In genomic region chr5:151080620-151081425, GRCh38 we compare ENCODE assay signal across 8 cellular contexts. TPM values are rescaled to one million over a fixed set of nuclear protein-coding genes. Genes with fewer than 3 reads are reported as not detected.
DNase-seq lines count a peak whose midpoint lies in the region; ATAC-seq and TF ChIP-seq lines count a peak whose summit lies in the region.

Gene TNIP1, minus strand, starts transcription at chr5:151081034. Its CDS starts 15,939 bp downstream, at chr5:151065095.

- H3K27ac Mint-ChIP-seq in HFFc6 = peak within 1 kb of the TSS; percentile 81
- H3K27ac Mint-ChIP-seq in activated naive CD8-positive, alpha-beta T cell treated with anti-CD3 and anti-CD28 coated beads, Interleukin-2, amount 10 ng/mL, durations not matched to agents 7 days and 5 days = peak within 1 kb of the TSS; percentile 72

- peak within 1 kb of the TSS; percentile 79 for H3K9ac ChIP-seq in parathyroid adenoma

- H3K4me1 ChIP-seq in parathyroid adenoma = peaks cover 36% of the 10 kb centered on the region
- peaks cover 0 to 64% (median 48%) of the 10 kb centered on the region in 4 donors for H3K4me1 ChIP-seq in tibial artery

- intact Hi-C loops in Right ventricle myocardium inferior (cut with DNase I) (loop anchor here (2.0 kb wide), 2 partner anchors 18 to 34 kb away; no protein-coding TSS in a partner anchor), tibial artery (cut with DNase I; ENCODE audit: low total_unique reads) (no loop called here)

- no peaks in the 10 kb centered on the region for H3K9me3 ChIP-seq in parathyroid adenoma (ENCODE audit: control insufficient read depth, low read length)
- no peaks in the 10 kb centered on the region for H3K9me3 ChIP-seq in tibial artery

- peaks cover 51% of the 10 kb centered on the region for H3K79me2 ChIP-seq in parathyroid adenoma

- ATAC-seq in activated naive CD8-positive, alpha-beta T cell treated with anti-CD3 and anti-CD28 coated beads, Interleukin-2, amount 10 ng/mL, durations not matched to agents 7 days and 5 days (ENCODE audit: low read depth) = peak; percentile 89
- peak; percentile 96 for ATAC-seq in Right ventricle myocardium inferior

- peak within 1 kb of the TSS; percentile 80 for H2AFZ ChIP-seq in parathyroid adenoma

- peak within 1 kb of the TSS; percentile 89 for H3K4me3 ChIP-seq in GM12864 (ENCODE audit: low read depth, low read length)
- H3K4me3 ChIP-seq in parathyroid adenoma (ENCODE audit: low read depth, low read length) = peak within 1 kb of the TSS; percentile 84
- peak within 1 kb of the TSS; percentile 84 to 98 for H3K4me3 ChIP-seq in tibial artery

- no peak for TF ChIP-seq CTCF in GM12864 (IDR thresholded peaks at IDR 0.05; ENCODE audit: low read depth, low read length, missing control alignments)
- TF ChIP-seq CTCF in HFFc6 (IDR thresholded peaks at IDR 0.05) = peak; percentile 5; the same call in 1 of the 2 replicates
- no peak for TF ChIP-seq CTCF in parathyroid adenoma (IDR thresholded peaks at IDR 0.05)
- no peak for TF ChIP-seq CTCF in tibial artery (IDR thresholded peaks at IDR 0.05)

- H3K4me3 Mint-ChIP-seq in HFFc6 = peak within 1 kb of the TSS; percentile 89
- peak within 1 kb of the TSS; percentile 92 for H3K4me3 Mint-ChIP-seq in activated naive CD8-positive, alpha-beta T cell treated with anti-CD3 and anti-CD28 coated beads, Interleukin-2, amount 10 ng/mL, durations not matched to agents 7 days and 5 days

- DNase-seq in GM12864 (ENCODE audit: low read depth) = no peak
- peak; percentile 83 for DNase-seq in HFFc6
- peak; percentile 93 for DNase-seq in NAMALWA (ENCODE audit: low spot score)
- peak; percentile 76 to 89 for DNase-seq in SW 1271 (lab: John Stamatoyannopoulos, UW)
- DNase-seq in activated naive CD8-positive, alpha-beta T cell treated with anti-CD3 and anti-CD28 coated beads, Interleukin-2, amount 10 ng/mL, durations not matched to agents 7 days and 5 days = peak; percentile 98
- peak; percentile 95 for DNase-seq in Right ventricle myocardium inferior (ENCODE audit: missing footprints)
- DNase-seq in tibial artery = peak; percentile 89 to 97

- no peaks in the 10 kb centered on the region for H3K27me3 Mint-ChIP-seq in HFFc6 (ENCODE audit: insufficient read depth)
- no peaks in the 10 kb centered on the region for H3K27me3 Mint-ChIP-seq in activated naive CD8-positive, alpha-beta T cell treated with anti-CD3 and anti-CD28 coated beads, Interleukin-2, amount 10 ng/mL, durations not matched to agents 7 days and 5 days

- POLR2A ChIA-PET in activated naive CD8-positive, alpha-beta T cell treated with anti-CD3 and anti-CD28 coated beads, Interleukin-2, amount 10 ng/mL, durations not matched to agents 7 days and 5 days (lab: Charles Lee) = interaction anchor here (0.7 to 3.3 kb wide), 4 partner anchors 9 to 77 kb away, joined by 3 to 11 read pairs (median 6); partner anchors contain the start of gene ANXA6

- H3K4me1 Mint-ChIP-seq in HFFc6 (ENCODE audit: low read depth) = peaks cover 70% of the 10 kb centered on the region
- peaks cover 65% of the 10 kb centered on the region for H3K4me1 Mint-ChIP-seq in activated naive CD8-positive, alpha-beta T cell treated with anti-CD3 and anti-CD28 coated beads, Interleukin-2, amount 10 ng/mL, durations not matched to agents 7 days and 5 days

- peaks cover 25% of the 10 kb centered on the region for H3K36me3 Mint-ChIP-seq in HFFc6 (ENCODE audit: low read depth)
- H3K36me3 Mint-ChIP-seq in activated naive CD8-positive, alpha-beta T cell treated with anti-CD3 and anti-CD28 coated beads, Interleukin-2, amount 10 ng/mL, durations not matched to agents 7 days and 5 days = peaks cover 24% of the 10 kb centered on the region

- no peaks in the 10 kb centered on the region for H3K9me3 Mint-ChIP-seq in HFFc6
- H3K9me3 Mint-ChIP-seq in activated naive CD8-positive, alpha-beta T cell treated with anti-CD3 and anti-CD28 coated beads, Interleukin-2, amount 10 ng/mL, durations not matched to agents 7 days and 5 days = no peaks in the 10 kb centered on the region

- H3K36me3 ChIP-seq in parathyroid adenoma (ENCODE audit: control insufficient read depth, insufficient read depth, low read length) (no peaks in the 10 kb centered on the region), tibial artery (no peaks in the 10 kb centered on the region)

- peak within 1 kb of the TSS; percentile 94 for H3K27ac ChIP-seq in parathyroid adenoma
- peak within 1 kb of the TSS; percentile 95 to 99 for H3K27ac ChIP-seq in tibial artery

- H3K4me2 ChIP-seq in parathyroid adenoma (ENCODE audit: low read length) = peak within 1 kb of the TSS; percentile 77

- no peaks in the 10 kb centered on the region for H3K27me3 ChIP-seq in parathyroid adenoma (ENCODE audit: control insufficient read depth, insufficient read depth, low read length)
- no peaks in the 10 kb centered on the region for H3K27me3 ChIP-seq in tibial artery

RNA-seq across cellular contexts. Expression of gene TNIP1, which starts in this region (rescaled TPM):
- 100 to 1,000 TPM in 1 of 6 experiments, 10 to 100 TPM in 5; 81.5 to 105 (median 89.5) TPM for total RNA-seq in HFFc6 (2021; fragmentation: NEBNext Ultra II Directional; extraction: Animal tissue kit (Norgen Biotek cat#: 25700))
- total RNA-seq in activated naive CD8-positive, alpha-beta T cell treated with anti-CD3 and anti-CD28 coated beads, Interleukin-2, amount 10 ng/mL, durations not matched to agents 7 days and 5 days = 100 to 1,000 TPM; 172 to 176 TPM
- total RNA-seq in Right ventricle myocardium inferior = 114 TPM
